In the genomic region with DNA sequence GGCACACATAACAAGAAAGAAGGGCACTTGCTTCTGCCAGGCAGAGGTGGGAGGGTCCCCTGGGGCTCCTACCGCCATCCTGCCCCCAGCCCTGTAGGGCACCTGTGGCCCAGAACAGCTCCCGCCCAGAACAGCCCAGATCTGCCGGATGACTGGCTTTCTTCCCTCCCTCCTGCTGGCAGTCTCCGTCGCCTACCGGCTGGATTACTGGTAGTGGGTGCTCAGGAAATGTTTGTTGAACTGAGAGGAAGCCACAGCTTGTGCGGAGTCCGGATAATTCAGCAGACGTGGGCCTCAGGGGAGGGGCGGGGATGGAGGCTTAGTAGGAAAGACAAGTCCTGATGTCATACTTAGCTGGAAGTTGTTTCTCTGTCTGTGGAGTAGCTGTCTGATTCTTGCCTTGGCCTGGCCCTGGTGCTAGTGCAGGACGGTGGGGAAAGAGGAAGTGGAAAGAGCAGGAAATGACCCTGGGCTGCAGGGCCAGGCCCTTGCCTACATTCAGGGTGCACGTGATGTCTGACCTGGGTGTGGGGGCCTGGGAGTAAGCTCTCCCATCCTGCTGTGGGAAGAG, we compare ENCODE assay signal across 6 cellular contexts. TPM values are rescaled to one million over a fixed set of nuclear protein-coding genes. Genes with fewer than 3 reads are reported as not detected.
A peak's percentile ranks its signal among the peaks of the same experiment; 100 is the strongest.
DNase-seq lines count a peak whose midpoint lies in the region; ATAC-seq and TF ChIP-seq lines count a peak whose summit lies in the region.

No MANE protein-coding gene starts in this region.

- H3K79me2 ChIP-seq in trophoblast cell (ENCODE audit: control insufficient read depth, insufficient read depth, low read length, poor library complexity) (peaks cover 3% of the 10 kb centered on the region), MM.1S (ENCODE audit: low read length) (peaks cover 9% of the 10 kb centered on the region; the same call in 1 of the 2 replicates)

- H4K20me1 ChIP-seq in MM.1S (ENCODE audit: insufficient read depth, low read length), result no peaks in the 10 kb centered on the region

- H3K4me3 ChIP-seq in dorsolateral prefrontal cortex (peak overlapping the region in 3 of 59 donors; percentile 3 to 21 (median 15)), trophoblast cell (ENCODE audit: low read depth, low read length) (no peak overlapping the region), MM.1S (ENCODE audit: low read length) (no peak overlapping the region)

- peaks cover 5% of the 10 kb centered on the region for H3F3A ChIP-seq in MM.1S (ENCODE audit: insufficient read depth, low read length)

- H4K12ac ChIP-seq in trophoblast cell (ENCODE audit: low read depth, low read length), result peak overlapping the region; percentile 20

- H3K79me1 ChIP-seq in trophoblast cell (ENCODE audit: low read length), result peaks cover 36% of the 10 kb centered on the region

- H3K9me3 ChIP-seq in trophoblast cell (ENCODE audit: insufficient read depth, low read depth, low read length), result no peaks in the 10 kb centered on the region
- no peaks in the 10 kb centered on the region for H3K9me3 ChIP-seq in MM.1S (replicated peaks; ENCODE audit: insufficient read depth, low read length)

- H2BK5ac ChIP-seq in trophoblast cell (ENCODE audit: low read depth, low read length, poor library complexity), result peak overlapping the region; percentile 55

- H3K4me1 ChIP-seq in trophoblast cell (ENCODE audit: control insufficient read depth in 1 of 2, insufficient read depth in 2 of 2, low read length in 2 of 2) (peaks cover 45 to 56% of the 10 kb centered on the region in 2 experiments), MM.1S (ENCODE audit: low read length) (peaks cover 25% of the 10 kb centered on the region)

- TF ChIP-seq CTCF in dorsolateral prefrontal cortex (IDR thresholded peaks at IDR 0.05 in 54 of 56, conservative IDR thresholded peaks at IDR 0.05 in 2 of 56; ENCODE audit: low read depth in 1 of 56, partially characterized antibody in 56 of 56), result no peak
- TF ChIP-seq CTCF in MM.1S (IDR thresholded peaks at IDR 0.05; ENCODE audit: low read length), result no peak

- H3K4me1 Mint-ChIP-seq in activated T-cell treated with anti-CD3 and anti-CD28 coated beads, Interleukin-2, amount 50 U/mL, for 4 hours (ENCODE audit: low read depth), result peaks cover 12% of the 10 kb centered on the region

- peak overlapping the region; percentile 59 for H2AK5ac ChIP-seq in trophoblast cell (ENCODE audit: low read length)

- no CpG with 5 or more reads among the region's 12 CpGs for WGBS in trophoblast cell (ENCODE audit: extremely low coverage, insufficient coverage, insufficient read length)

- H2AFZ ChIP-seq in trophoblast cell (ENCODE audit: insufficient read depth, low read length, poor library complexity) (peak overlapping the region; percentile 13), MM.1S (ENCODE audit: low read length) (no peak overlapping the region)

- H3K27me3 ChIP-seq in dorsolateral prefrontal cortex (no peaks in the 10 kb centered on the region), trophoblast cell (ENCODE audit: insufficient read depth, low read length) (no peaks in the 10 kb centered on the region), MM.1S (replicated peaks; ENCODE audit: insufficient read depth, low read length) (no peaks in the 10 kb centered on the region)

- H2BK120ac ChIP-seq in trophoblast cell (ENCODE audit: insufficient read depth, low read length, poor library complexity), result peak overlapping the region; percentile 70

- H3K27ac ChIP-seq in dorsolateral prefrontal cortex (peak overlapping the region in 54 of 59 donors; percentile 27 to 85 (median 66)), trophoblast cell (ENCODE audit: low read depth, low read length) (peak overlapping the region; percentile 77), MM.1S (ENCODE audit: low read length) (no peak overlapping the region)

- H3K4me3 Mint-ChIP-seq in activated T-cell treated with anti-CD3 and anti-CD28 coated beads, Interleukin-2, amount 50 U/mL, for 4 hours, result no peak overlapping the region

- H3K4ac ChIP-seq in trophoblast cell (ENCODE audit: low read depth, low read length), result peak overlapping the region; percentile 42

- H3K36me3 ChIP-seq in trophoblast cell (ENCODE audit: control insufficient read depth in 1 of 2, insufficient read depth in 2 of 2, low read length in 2 of 2), result peaks cover 0 to 6% of the 10 kb centered on the region in 2 experiments
- H3K36me3 ChIP-seq in MM.1S (replicated peaks; ENCODE audit: insufficient read depth, low read length), result no peaks in the 10 kb centered on the region

- no peaks in the 10 kb centered on the region for H3K9me2 ChIP-seq in MM.1S (replicated peaks; ENCODE audit: insufficient read depth, low read length)

- peak overlapping the region; percentile 74 for H4K91ac ChIP-seq in trophoblast cell (ENCODE audit: low read depth, low read length)

- intact Hi-C loops in dorsolateral prefrontal cortex (cut with DNase I), result no loop called here

- peak overlapping the region; percentile 22 for H3K18ac ChIP-seq in trophoblast cell (ENCODE audit: low read length)

- peak overlapping the region; percentile 79 for H2BK12ac ChIP-seq in trophoblast cell (ENCODE audit: low read length)

- H3K9ac ChIP-seq in trophoblast cell (ENCODE audit: low read length) (no peak overlapping the region), MM.1S (ENCODE audit: low read length) (no peak overlapping the region)

- ATAC-seq in activated T-cell treated with anti-CD3 and anti-CD28 coated beads, Interleukin-2, amount 50 U/mL, for 4 hours, result peak; percentile 32 to 47

- peak overlapping the region; percentile 74 for H3K14ac ChIP-seq in trophoblast cell (ENCODE audit: low read length)

- H3K4me2 ChIP-seq in trophoblast cell (ENCODE audit: low read length) (no peak overlapping the region), MM.1S (ENCODE audit: low read depth, low read length) (no peak overlapping the region)

- no peak for DNase-seq in activated T-cell treated with anti-CD3 and anti-CD28 coated beads, Interleukin-2, amount 50 U/mL, for 4 hours
- no peak for DNase-seq in activated T-cell treated with anti-CD3 and anti-CD28 coated beads, Interleukin-2, amount 50 U/mL, for 1 hour
- DNase-seq in dorsolateral prefrontal cortex (peak in 1 of 10 donors; percentile 39), trophoblast cell (peak in 1 of 2 donors; percentile 24), DMS153 treated with DMSO at 0.1 percent for 48 hours (lab: John Stamatoyannopoulos, UW; ENCODE audit: unreplicated experiment) (no peak), MM.1S (no peak)

- peak overlapping the region; percentile 37 for H4K8ac ChIP-seq in trophoblast cell (ENCODE audit: low read depth, low read length)

- no peaks in the 10 kb centered on the region for H3K27me3 Mint-ChIP-seq in activated T-cell treated with anti-CD3 and anti-CD28 coated beads, Interleukin-2, amount 50 U/mL, for 4 hours (ENCODE audit: low read depth)

- H3K23ac ChIP-seq in trophoblast cell (ENCODE audit: low read length), result no peak overlapping the region

- H3K9me3 Mint-ChIP-seq in activated T-cell treated with anti-CD3 and anti-CD28 coated beads, Interleukin-2, amount 50 U/mL, for 4 hours, result no peaks in the 10 kb centered on the region

- no peaks in the 10 kb centered on the region for H3K36me3 Mint-ChIP-seq in activated T-cell treated with anti-CD3 and anti-CD28 coated beads, Interleukin-2, amount 50 U/mL, for 4 hours (ENCODE audit: insufficient read depth)

RNA-seq across cellular contexts. Expression of a gene that starts 6.7 kb away (rescaled TPM):
- under 1 TPM; 0.13 to 0.30 (median 0.25) TPM for total RNA-seq in activated T-cell treated with anti-CD3 and anti-CD28 coated beads, Interleukin-2, amount 50 U/mL, for 4 hours
- total RNA-seq in dorsolateral prefrontal cortex, result 10 to 100 TPM in 114 of 120 experiments, 1 to 10 TPM in 6; 7.1 to 37.9 (median 17.3) TPM
- 0.15 and 0.31 TPM in 2 replicates for polyA plus RNA-seq in trophoblast cell (2013)

RNA-seq across cellular contexts. Expression of a gene that starts 10.5 kb away (rescaled TPM):
- total RNA-seq in activated T-cell treated with anti-CD3 and anti-CD28 coated beads, Interleukin-2, amount 50 U/mL, for 4 hours, result 10 to 100 TPM; 11.4 to 13.3 (median 13.3) TPM
- total RNA-seq in dorsolateral prefrontal cortex, result 10 to 100 TPM; 15.6 to 46.5 (median 29.8) TPM
- polyA plus RNA-seq in trophoblast cell (2013), result 35.8 and 37.5 TPM in 2 replicates

RNA-seq across cellular contexts. Expression of a gene that starts 16.8 kb away (rescaled TPM):
- under 1 TPM in 1 of 3 donors, not detected in 2; 0.54 TPM for total RNA-seq in activated T-cell treated with anti-CD3 and anti-CD28 coated beads, Interleukin-2, amount 50 U/mL, for 4 hours
- total RNA-seq in dorsolateral prefrontal cortex, result not detected
- polyA plus RNA-seq in trophoblast cell (2013), result not detected in 2 replicates

RNA-seq across cellular contexts. Expression of a gene that starts 24.0 kb away (rescaled TPM):
- under 1 TPM; 0.03 to 0.26 (median 0.08) TPM for total RNA-seq in activated T-cell treated with anti-CD3 and anti-CD28 coated beads, Interleukin-2, amount 50 U/mL, for 4 hours
- 10 to 100 TPM; 11.5 to 58.0 (median 37.6) TPM for total RNA-seq in dorsolateral prefrontal cortex
- polyA plus RNA-seq in trophoblast cell (2013), result 0.34 and 0.35 TPM in 2 replicates

RNA-seq across cellular contexts. Expression of a gene that starts 26.3 kb away (rescaled TPM):
- 10 to 100 TPM; 41.7 to 50.3 (median 48.6) TPM for total RNA-seq in activated T-cell treated with anti-CD3 and anti-CD28 coated beads, Interleukin-2, amount 50 U/mL, for 4 hours
- 10 to 100 TPM; 10.2 to 52.4 (median 21.2) TPM for total RNA-seq in dorsolateral prefrontal cortex
- 1.1 and 1.5 TPM in 2 replicates for polyA plus RNA-seq in trophoblast cell (2013)

Comparison
In these comparisons a context has a peak if more than half of its experiments do, and no peak if none do; other contexts are left out.
1. RNA of a gene that starts 6.7 kb away (total RNA-seq): 7.1 to 37.9 TPM in dorsolateral prefrontal cortex; 0.13 to 0.30 TPM in activated T-cell treated with anti-CD3 and anti-CD28 coated beads, Interleukin-2, amount 50 U/mL, for 4 hours; every median in the first group is over 4 times any median in the second.